In the genomic region with DNA sequence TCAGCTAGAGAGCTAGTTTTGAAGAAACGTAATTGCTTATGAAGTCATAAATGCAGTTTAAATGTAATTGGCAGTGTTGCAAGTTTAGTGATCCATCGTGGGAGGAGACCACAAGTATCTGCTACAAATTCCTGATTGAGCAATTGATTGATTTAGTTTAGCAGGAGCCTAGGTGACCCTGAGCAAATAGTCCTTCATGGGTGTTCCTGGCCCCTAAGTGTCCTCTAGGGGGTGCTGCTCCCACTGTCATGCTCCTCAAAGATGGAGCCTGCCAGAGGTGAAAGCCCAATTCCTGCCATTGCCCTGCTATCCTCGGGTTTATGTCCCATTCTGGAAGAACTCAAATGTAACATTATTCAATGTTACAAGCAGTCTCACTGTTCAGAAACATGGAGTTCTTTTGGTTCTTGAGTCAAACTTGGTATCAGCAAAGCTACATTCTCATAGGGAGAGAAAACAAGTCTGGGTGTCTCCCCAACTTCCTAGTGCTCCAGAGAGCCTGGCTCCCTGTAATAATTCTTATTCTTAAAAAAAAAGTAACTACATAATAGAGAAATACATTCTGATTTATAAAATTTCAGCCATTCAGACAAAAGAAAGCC, we compare ENCODE assay signal across 8 cellular contexts. TPM values are rescaled to one million over a fixed set of nuclear protein-coding genes. Genes with fewer than 3 reads are reported as not detected.
DNase-seq lines count a peak whose midpoint lies in the region; ATAC-seq and TF ChIP-seq lines count a peak whose summit lies in the region.

No MANE protein-coding gene starts in this region.

- intact Hi-C loops in Right ventricle myocardium inferior (cut with DNase I): loop anchor here (2.0 kb wide), 1 partner anchor 133 kb away; no protein-coding TSS in a partner anchor

- ATAC-seq in Right ventricle myocardium inferior (peak; percentile 54), GM18870 (IDR thresholded peaks at IDR 0.05; ENCODE audit: unreplicated experiment) (no peak), HG02973 (IDR thresholded peaks at IDR 0.05; ENCODE audit: unreplicated experiment) (no peak)

- in situ Hi-C loops in SK-MEL-5 (cut with HindIII; ENCODE audit: low pct_unique_long_range_greater_than_20kb, low sequenced_read_pairs): no loop called here

- peak; percentile 83 for TF ChIP-seq RAD21 in Ishikawa (IDR thresholded peaks at IDR 0.05; ENCODE audit: low read depth)

- DNase-seq in SK-MEL-5 (ENCODE audit: low read depth, low spot score) (peak; percentile 83), Right ventricle myocardium inferior (ENCODE audit: missing footprints) (no peak), putamen (ENCODE audit: low spot score) (peak; percentile 29)
- peak; percentile 63 for DNase-seq in activated gamma-delta T cell treated with anti-CD3 and anti-CD28 coated beads, Interleukin-2, amount 50 U/mL, for 16 hours (ENCODE audit: low read depth)

- peak; percentile 87 for TF ChIP-seq CTCF in GM12874 (IDR thresholded peaks at IDR 0.05; ENCODE audit: insufficient read depth, low read depth, low read length)

- TF ChIP-seq EP300 in Ishikawa (IDR thresholded peaks at IDR 0.05; ENCODE audit: borderline replicate concordance): no peak

TF ChIP-seq in Ishikawa, 13 proteins besides CTCF, POLR2A, EP300 and RAD21:
- TF ChIP-seq YY1 (IDR thresholded peaks at IDR 0.05; ENCODE audit: low read depth): peak; percentile 72
- TF ChIP-seq FOXM1 (IDR thresholded peaks at IDR 0.05; ENCODE audit: borderline replicate concordance, low read depth): no peak

RNA-seq across cellular contexts. Expression of a gene that starts 29.8 kb away (rescaled TPM):
- 40.0 and 41.9 TPM in 2 replicates for total RNA-seq in SK-MEL-5 (2014; rRNA removed; shearing (Covaris generic))
- 17.2 and 18.5 TPM in 2 replicates for polyA plus RNA-seq in SK-MEL-5 (2015; cell fraction: cytosol; rRNA removed)
- polyA plus RNA-seq in SK-MEL-5 (2015; cell fraction: nucleus; rRNA removed): 26.8 and 32.4 TPM in 2 replicates
- 15.8 TPM for total RNA-seq in Right ventricle myocardium inferior
